In the genomic region with DNA sequence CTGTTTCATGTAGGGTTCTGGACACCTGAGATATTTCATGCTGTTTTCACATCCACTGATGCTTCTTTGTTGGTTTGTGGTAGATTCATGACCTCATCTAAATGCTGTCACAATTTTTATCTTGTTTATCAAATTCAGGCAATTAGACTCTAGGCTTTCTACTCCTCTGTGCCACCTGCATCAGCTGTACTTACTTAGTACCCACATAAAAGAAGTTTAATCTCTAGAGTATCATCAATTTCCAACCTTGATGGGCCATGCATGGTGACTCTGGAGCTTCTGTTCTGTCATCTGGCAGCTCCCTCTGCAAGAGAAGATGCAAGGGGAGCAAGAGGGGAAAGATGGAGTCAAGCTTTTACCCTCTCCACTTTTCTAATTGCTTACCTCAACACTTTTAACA, we compare ENCODE assay signal across 35 cellular contexts.
"Had no signal": no experiment of that assay in that cellular context is flagged by ENCODE, and none has a peak within 500 bp of the region (broad histone marks: within the 10 kb centered on the region; RNA-seq: fewer than 3 reads in every experiment).

No MANE protein-coding gene starts in this region.

- H3K9me3 ChIP-seq: MG63 had no signal

- H3K4me2 ChIP-seq: KMS-11 had no signal

- H3K4me3 ChIP-seq: MG63 had no signal

- H3K27me3 ChIP-seq: MG63 had no signal

- DNase-seq: Karpas-422, Kasumi-1, MG63, MM.1S, MV-4-11, NCI-H1048, NCI-H1092, NCI-H1092 treated with DMSO at 0.1 percent for 48 hours, NCI-H1105, NCI-H1105 treated with DMSO at 0.1 percent for 48 hours, NCI-H1417, NCI-H1417 treated with DMSO at 0.1 percent for 48 hours, NCI-H1436, NCI-H1436 treated with DMSO at 0.1 percent for 48 hours, NCI-H146, NCI-H1694, NCI-H1694 treated with DMSO at 0.1 percent for 48 hours, NCI-H187, NCI-H187 treated with DMSO at 0.1 percent for 48 hours, NCI-H1930, NCI-H2029, NCI-H2029 treated with DMSO at 0.1 percent for 48 hours, NCI-H2081, NCI-H2081 treated with DMSO at 0.1 percent for 48 hours, NCI-H2107, NCI-H2171, NCI-H2171 treated with DMSO at 0.1 percent for 48 hours, NCI-H2227 treated with DMSO at 0.1 percent for 48 hours, NCI-H226, NCI-H345, NCI-H446, NCI-H446 treated with DMSO at 0.1 percent for 48 hours, NCI-H510A, NCI-H510A treated with DMSO at 0.1 percent for 48 hours had no signal

- H3K36me3 ChIP-seq: MG63 had no signal

- H3K9ac ChIP-seq: KMS-11 had no signal

- H3K27ac ChIP-seq: KMS-11 had no signal
